ENCODE assay signal across 36 cellular contexts in the genomic region with DNA sequence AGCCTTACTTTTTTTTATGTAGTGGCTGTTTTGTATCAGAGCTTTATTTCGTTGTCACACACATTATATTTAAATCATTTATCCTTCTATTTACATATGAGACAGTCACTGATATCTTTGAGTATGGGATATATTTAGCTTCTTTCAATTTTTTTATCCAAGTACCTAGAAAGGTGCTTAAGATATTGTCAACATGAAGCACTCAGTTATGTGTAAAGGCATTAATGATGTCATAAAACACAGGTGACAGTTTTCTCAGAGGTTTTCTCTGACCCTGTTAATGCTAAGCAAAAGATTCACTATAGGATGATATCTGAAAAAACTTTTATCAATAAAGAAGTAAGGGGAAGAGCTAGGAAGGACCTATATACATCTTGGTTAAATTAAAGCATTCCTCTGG. TPM values are rescaled to one million over a fixed set of nuclear protein-coding genes. Genes with fewer than 3 reads are reported as not detected.
"Had no signal": no experiment of that assay in that cellular context is flagged by ENCODE, and none has a peak within 500 bp of the region (broad histone marks: within the 10 kb centered on the region; RNA-seq: fewer than 3 reads in every experiment).

No MANE protein-coding gene starts in this region.

- H3K27ac ChIP-seq: KMS-11 had no signal

- H3K36me3 ChIP-seq: MG63 had no signal

- H3K27me3 ChIP-seq: MG63 had no signal

- DNase-seq: Kasumi-1, KG1, MG63, MM.1S, MV-4-11, NCI-H1048, NCI-H1092, NCI-H1092 treated with DMSO at 0.1 percent for 48 hours, NCI-H1105, NCI-H1105 treated with DMSO at 0.1 percent for 48 hours, NCI-H1417, NCI-H1417 treated with DMSO at 0.1 percent for 48 hours, NCI-H1436, NCI-H1436 treated with DMSO at 0.1 percent for 48 hours, NCI-H146, NCI-H1694, NCI-H1694 treated with DMSO at 0.1 percent for 48 hours, NCI-H187, NCI-H187 treated with DMSO at 0.1 percent for 48 hours, NCI-H1930, NCI-H2029, NCI-H2029 treated with DMSO at 0.1 percent for 48 hours, NCI-H2081, NCI-H2081 treated with DMSO at 0.1 percent for 48 hours, NCI-H2107, NCI-H2171, NCI-H2171 treated with DMSO at 0.1 percent for 48 hours, NCI-H2227 treated with DMSO at 0.1 percent for 48 hours, NCI-H226, NCI-H345, NCI-H446, NCI-H446 treated with DMSO at 0.1 percent for 48 hours, NCI-H510A had no signal

- H3K4me2 ChIP-seq: KMS-11 had no signal

- H3K4me3 ChIP-seq: MG63 had no signal

- H3K9ac ChIP-seq: KMS-11 had no signal

- H3K9me3 ChIP-seq: MG63 had no signal

RNA-seq across cellular contexts. Expression of a gene that starts 23.2 kb away (rescaled TPM):
- total RNA-seq: LHCN-M2, MCF 10A had no signal
